ENCODE assay signal across 13 cellular contexts in the genomic region with DNA sequence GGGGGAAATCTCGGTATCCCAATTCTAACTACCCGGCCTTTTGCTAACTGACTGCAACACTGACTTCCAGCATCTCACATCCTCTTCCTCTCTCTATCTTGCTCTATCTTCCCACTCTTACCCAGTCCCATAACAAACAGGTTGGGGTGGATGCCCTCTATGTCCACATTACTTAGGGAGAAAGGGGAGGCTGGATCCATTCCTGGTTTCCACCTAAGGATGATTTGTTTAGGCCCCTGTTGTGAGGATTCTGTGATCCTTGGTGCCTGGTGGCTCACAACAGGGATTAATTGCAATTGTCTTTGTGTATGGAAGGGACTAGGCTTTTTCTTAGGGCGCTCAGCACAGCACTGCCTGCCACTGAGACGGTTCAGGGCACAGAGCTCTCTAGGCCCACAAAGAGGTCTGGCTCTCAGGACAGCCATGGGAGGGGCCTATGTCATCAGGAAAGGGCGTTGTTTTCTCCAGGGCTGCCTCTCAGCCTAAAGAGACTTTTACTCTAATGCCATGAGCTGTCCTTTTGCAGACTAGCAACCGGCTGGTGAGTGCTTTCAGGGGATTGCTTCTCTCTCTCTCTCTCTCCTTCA.
DNase-seq lines count a peak whose midpoint lies in the region; ATAC-seq and TF ChIP-seq lines count a peak whose summit lies in the region.
"Had no signal": no experiment of that assay in that cellular context is flagged by ENCODE, and none has a peak within 500 bp of the region (broad histone marks: within the 10 kb centered on the region; RNA-seq: fewer than 3 reads in every experiment).

No MANE protein-coding gene starts in this region.

- H3K36me3 ChIP-seq in A673 (ENCODE audit: insufficient read depth, low read length, poor library complexity, severe bottlenecking), result no peaks in the 10 kb centered on the region
- no peaks in the 10 kb centered on the region for H3K36me3 ChIP-seq in Peyer's patch
- H3K36me3 ChIP-seq: suprapubic skin had no signal

- peaks cover 47% of the 10 kb centered on the region for H3K4me1 ChIP-seq in A673 (ENCODE audit: insufficient read depth, low read length, poor library complexity, severe bottlenecking)
- no peaks in the 10 kb centered on the region for H3K4me1 ChIP-seq in Peyer's patch

- H3K27ac ChIP-seq in A673 (ENCODE audit: low read depth, low read length, poor library complexity, severe bottlenecking) (no peak overlapping the region), Peyer's patch (no peak overlapping the region)
- H3K27ac ChIP-seq: KMS-11, suprapubic skin had no signal

- ATAC-seq in WTC11 (peak; percentile 93), HG02885 (IDR thresholded peaks at IDR 0.05; ENCODE audit: poor library complexity, unreplicated experiment) (no peak)

- TF ChIP-seq CTCF in A673 (conservative IDR thresholded peaks at IDR 0.05; ENCODE audit: low read depth, low read length) (no peak), WTC11 (IDR thresholded peaks at IDR 0.05) (no peak), Peyer's patch (IDR thresholded peaks at IDR 0.05) (no peak)

- H3K27me3 ChIP-seq in A673 (replicated peaks; ENCODE audit: insufficient read depth, low read depth, low read length, poor library complexity) (no peaks in the 10 kb centered on the region), Peyer's patch (no peaks in the 10 kb centered on the region)

- no peaks in the 10 kb centered on the region for H3K9me3 ChIP-seq in A673 (ENCODE audit: low read depth, low read length, poor library complexity, severe bottlenecking)
- no peaks in the 10 kb centered on the region for H3K9me3 ChIP-seq in Peyer's patch
- H3K9me3 ChIP-seq: suprapubic skin had no signal

- peaks cover 54% of the 10 kb centered on the region for H3K4me1 Mint-ChIP-seq in WTC11

- intact Hi-C loops in A673 (cut with micrococcal nuclease; ENCODE audit: unreplicated experiment), result loop anchor here (5.0 kb wide), 2 partner anchors 126 to 219 kb away; no protein-coding TSS in a partner anchor

- TF ChIP-seq POLR2A in Peyer's patch (IDR thresholded peaks at IDR 0.05), result no peak

- H3K4me3 Mint-ChIP-seq in WTC11, result no peak overlapping the region

- peaks cover 2% of the 10 kb centered on the region for H3K27me3 Mint-ChIP-seq in WTC11 (ENCODE audit: low read depth)

- 0 out of 2 replicates have a peak overlapping the region, but pooled peaks have one; percentile 72 for H3K27ac Mint-ChIP-seq in WTC11

- no peaks in the 10 kb centered on the region for H3K9me3 Mint-ChIP-seq in WTC11

- no TSS peak for BruUV-seq in A673 (replicated peaks; lab: Mats Ljungman, UMichigan)

- CTCF ChIA-PET in A673 (lab: Charles Lee), result no interaction called here
- CTCF ChIA-PET in WTC11 (lab: Charles Lee), result interaction anchor here (1.0 to 1.5 kb wide), 3 partner anchors 55 to 923 kb away, joined by 3 to 4 read pairs (median 3); no protein-coding TSS in a partner anchor

- POLR2A ChIA-PET in A673 (lab: Charles Lee; ENCODE audit: low non-redundant PET) (no interaction called here), WTC11 (lab: Charles Lee) (no interaction called here)

- no peaks in the 10 kb centered on the region for H3K36me3 Mint-ChIP-seq in WTC11

- peak; percentile 52 for DNase-seq in A673 (ENCODE audit: low spot score)
- peak; percentile 67 for DNase-seq in NCI-H1092 (lab: John Stamatoyannopoulos, UW)
- DNase-seq in WTC11 (ENCODE audit: low spot score), result peak; percentile 46
- peak; percentile 60 for DNase-seq in medulla oblongata (ENCODE audit: extremely low spot score)
- no peak for DNase-seq in Peyer's patch
- no peak for DNase-seq in activated gamma-delta T cell (lab: John Stamatoyannopoulos, UW)
- DNase-seq in NCI-H146 treated with DMSO at 0.1 percent for 48 hours (lab: John Stamatoyannopoulos, UW; ENCODE audit: unreplicated experiment), result no peak
- DNase-seq: activated gamma-delta T cell treated with Interleukin-2 at 50 U/mL for 16 hours, midbrain, NCI-H1694 treated with DMSO at 0.1 percent for 48 hours had no signal

- H3K4me3 ChIP-seq in A673 (ENCODE audit: low read depth, low read length, poor library complexity, severe bottlenecking) (no peak overlapping the region), Peyer's patch (no peak overlapping the region)
- H3K4me3 ChIP-seq: suprapubic skin had no signal

TF ChIP-seq in WTC11, 78 proteins besides CTCF, POLR2A, EP300 and RAD21:
- TF ChIP-seq ZNF423 (CRISPR knock-in tag; IDR thresholded peaks at IDR 0.05) (peak; percentile 29; the same call in 1 of the 2 replicates), RORB (CRISPR knock-in tag; IDR thresholded peaks at IDR 0.05) (no peak)
- TF ChIP-seq, protein P1, sequence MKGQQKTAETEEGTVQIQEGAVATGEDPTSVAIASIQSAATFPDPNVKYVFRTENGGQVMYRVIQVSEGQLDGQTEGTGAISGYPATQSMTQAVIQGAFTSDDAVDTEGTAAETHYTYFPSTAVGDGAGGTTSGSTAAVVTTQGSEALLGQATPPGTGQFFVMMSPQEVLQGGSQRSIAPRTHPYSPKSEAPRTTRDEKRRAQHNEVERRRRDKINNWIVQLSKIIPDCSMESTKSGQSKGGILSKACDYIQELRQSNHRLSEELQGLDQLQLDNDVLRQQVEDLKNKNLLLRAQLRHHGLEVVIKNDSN (CRISPR knock-in tag; IDR thresholded peaks at IDR 0.05), result no peak
- TF ChIP-seq, protein P2, sequence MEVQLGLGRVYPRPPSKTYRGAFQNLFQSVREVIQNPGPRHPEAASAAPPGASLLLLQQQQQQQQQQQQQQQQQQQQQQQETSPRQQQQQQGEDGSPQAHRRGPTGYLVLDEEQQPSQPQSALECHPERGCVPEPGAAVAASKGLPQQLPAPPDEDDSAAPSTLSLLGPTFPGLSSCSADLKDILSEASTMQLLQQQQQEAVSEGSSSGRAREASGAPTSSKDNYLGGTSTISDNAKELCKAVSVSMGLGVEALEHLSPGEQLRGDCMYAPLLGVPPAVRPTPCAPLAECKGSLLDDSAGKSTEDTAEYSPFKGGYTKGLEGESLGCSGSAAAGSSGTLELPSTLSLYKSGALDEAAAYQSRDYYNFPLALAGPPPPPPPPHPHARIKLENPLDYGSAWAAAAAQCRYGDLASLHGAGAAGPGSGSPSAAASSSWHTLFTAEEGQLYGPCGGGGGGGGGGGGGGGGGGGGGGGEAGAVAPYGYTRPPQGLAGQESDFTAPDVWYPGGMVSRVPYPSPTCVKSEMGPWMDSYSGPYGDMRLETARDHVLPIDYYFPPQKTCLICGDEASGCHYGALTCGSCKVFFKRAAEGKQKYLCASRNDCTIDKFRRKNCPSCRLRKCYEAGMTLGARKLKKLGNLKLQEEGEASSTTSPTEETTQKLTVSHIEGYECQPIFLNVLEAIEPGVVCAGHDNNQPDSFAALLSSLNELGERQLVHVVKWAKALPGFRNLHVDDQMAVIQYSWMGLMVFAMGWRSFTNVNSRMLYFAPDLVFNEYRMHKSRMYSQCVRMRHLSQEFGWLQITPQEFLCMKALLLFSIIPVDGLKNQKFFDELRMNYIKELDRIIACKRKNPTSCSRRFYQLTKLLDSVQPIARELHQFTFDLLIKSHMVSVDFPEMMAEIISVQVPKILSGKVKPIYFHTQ (CRISPR knock-in tag; IDR thresholded peaks at IDR 0.05), result no peak
- TF ChIP-seq, protein P3, sequence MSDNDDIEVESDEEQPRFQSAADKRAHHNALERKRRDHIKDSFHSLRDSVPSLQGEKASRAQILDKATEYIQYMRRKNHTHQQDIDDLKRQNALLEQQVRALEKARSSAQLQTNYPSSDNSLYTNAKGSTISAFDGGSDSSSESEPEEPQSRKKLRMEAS (CRISPR knock-in tag; IDR thresholded peaks at IDR 0.05), result no peak

Comparison
In these comparisons a context has a peak if more than half of its experiments do, and no peak if none do; other contexts are left out.
1. DNase-seq: peak in A673 (single experiment), NCI-H1092 (single experiment), WTC11 (single experiment) and medulla oblongata (single experiment); none in Peyer's patch (0 of 3), activated gamma-delta T cell (single experiment) and NCI-H146 treated with DMSO at 0.1 percent for 48 hours (single experiment).